14 cellular contexts compared by ENCODE assay signal in the genomic region with DNA sequence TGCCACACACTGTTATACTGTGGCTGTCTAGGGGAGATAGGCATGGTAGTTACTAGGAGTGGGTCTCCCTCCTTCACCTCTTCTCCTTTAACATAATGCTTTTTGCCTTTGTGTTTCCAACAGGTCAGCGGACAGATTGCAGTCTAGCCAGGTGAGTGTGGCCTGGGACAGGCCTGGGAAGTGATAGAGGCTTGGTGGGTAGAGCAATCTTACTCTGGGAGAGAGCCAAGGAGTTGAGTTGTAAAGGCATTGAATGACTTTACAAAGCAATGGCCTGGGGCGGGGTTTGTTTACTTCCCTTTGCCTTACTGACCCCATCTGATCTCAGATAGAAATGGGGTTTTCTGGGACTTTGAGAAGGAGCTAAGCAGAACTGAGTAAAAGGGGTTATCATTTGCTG. TPM values are rescaled to one million over a fixed set of nuclear protein-coding genes. Genes with fewer than 3 reads are reported as not detected.
DNase-seq lines count a peak whose midpoint lies in the region; FAIRE-seq and TF ChIP-seq lines count a peak whose summit lies in the region.
"Had no signal": no experiment of that assay in that cellular context is flagged by ENCODE, and none has a peak within 500 bp of the region (broad histone marks: within the 10 kb centered on the region; RNA-seq: fewer than 3 reads in every experiment).

No MANE protein-coding gene starts in this region.

- peaks cover 60% of the 10 kb centered on the region for H3K4me1 Mint-ChIP-seq in HFFc6 (ENCODE audit: low read depth)
- peaks cover 36% of the 10 kb centered on the region for H3K4me1 Mint-ChIP-seq in activated T-helper 1 cell treated with anti-CD3 and anti-CD28 coated beads, Interleukin-12 subunit alpha, Interleukin-12 subunit beta, Interleukin-2, Interleukin-4 antibody, amounts not matched to agents 30 ng/mL and 10 ng/mL and 1 ng/mL, durations not matched to agents 14 hours and 24 hours and 36 hours (ENCODE audit: low read depth)

- intact Hi-C loops in activated T-helper 1 cell treated with anti-CD3 and anti-CD28 coated beads, Interleukin-12 subunit alpha, Interleukin-12 subunit beta, Interleukin-2, Interleukin-4 antibody, amounts not matched to agents 30 ng/mL and 10 ng/mL and 1 ng/mL, durations not matched to agents 14 hours and 24 hours and 36 hours (cut with micrococcal nuclease) = no loop called here

- FAIRE-seq in keratinocyte (lab: Jason Lieb, UNC) (peak; percentile 77), D721Med (lab: Jason Lieb, UNC) (no peak)
- FAIRE-seq: HTR-8/SVneo had no signal

- no peak for TF ChIP-seq CTCF in AG10803 (conservative IDR thresholded peaks at IDR 0.05; ENCODE audit: low read length)
- TF ChIP-seq CTCF in HFFc6 (IDR thresholded peaks at IDR 0.05) = no peak
- TF ChIP-seq CTCF in keratinocyte (optimal IDR thresholded peaks at IDR 0.05 in 1 of 3, IDR thresholded peaks at IDR 0.05 in 1 of 3, conservative IDR thresholded peaks at IDR 0.05 in 1 of 3; ENCODE audit: extremely low read depth in 1 of 3, insufficient read depth in 2 of 3, low read length in 3 of 3) = no peak
- no peak for TF ChIP-seq CTCF in D721Med (IDR thresholded peaks at IDR 0.05; ENCODE audit: insufficient read depth, missing control alignments)

- DNase-seq in AG10803 (ENCODE audit: low read depth) (peak; percentile 26), HFFc6 (peak; percentile 6), keratinocyte (ENCODE audit: low read depth, low spot score) (no peak), NCI-H2196 (lab: John Stamatoyannopoulos, UW; ENCODE audit: unreplicated experiment) (no peak), NCI-H748 treated with DMSO at 0.1 percent for 48 hours (lab: John Stamatoyannopoulos, UW) (no peak), D721Med (ENCODE audit: insufficient read length, low spot score) (no peak), NCI-H1417 treated with DMSO at 0.1 percent for 48 hours (lab: John Stamatoyannopoulos, UW) (no peak)
- no peak for DNase-seq in activated T-helper 1 cell treated with anti-CD3 and anti-CD28 coated beads, Interleukin-12 subunit alpha, Interleukin-12 subunit beta, Interleukin-2, Interleukin-4 antibody, amounts not matched to agents 30 ng/mL and 10 ng/mL and 1 ng/mL, durations not matched to agents 14 hours and 24 hours and 36 hours (ENCODE audit: low spot score)
- DNase-seq: activated CD4-positive, alpha-beta memory T cell treated with anti-CD3 and anti-CD28 coated beads for 36 hours; activated effector memory CD4-positive, alpha-beta T cell treated with Interleukin-2 at 50 U/mL for 16 hours; SJCRH30; stimulated activated CD4-positive, alpha-beta T cell treated with anti-CD3 and anti-CD28 coated beads, Interleukin-4, amount 100 ng/mL, for 24 hours; upper lobe of right lung had no signal

- dilution Hi-C loops in keratinocyte (cut with MboI; ENCODE audit: extremely low pct_ligation_motif_present, low sequenced_read_pairs) = no loop called here

- H3K4me3 Mint-ChIP-seq in HFFc6 = peak overlapping the region; percentile 35
- H3K4me3 Mint-ChIP-seq in activated T-helper 1 cell treated with anti-CD3 and anti-CD28 coated beads, Interleukin-12 subunit alpha, Interleukin-12 subunit beta, Interleukin-2, Interleukin-4 antibody, amounts not matched to agents 30 ng/mL and 10 ng/mL and 1 ng/mL, durations not matched to agents 14 hours and 24 hours and 36 hours = no peak overlapping the region
- H3K4me3 Mint-ChIP-seq: activated CD4-positive, alpha-beta memory T cell treated with anti-CD3 and anti-CD28 coated beads for 36 hours had no signal

- H4K20me1 ChIP-seq in keratinocyte (ENCODE audit: control insufficient read depth, extremely low read depth, insufficient read depth, low read length) = no peaks in the 10 kb centered on the region

- H3K27me3 Mint-ChIP-seq in HFFc6 (ENCODE audit: insufficient read depth) = peaks cover 3% of the 10 kb centered on the region; the same call in 1 of the 2 replicates
- no peaks in the 10 kb centered on the region for H3K27me3 Mint-ChIP-seq in activated T-helper 1 cell treated with anti-CD3 and anti-CD28 coated beads, Interleukin-12 subunit alpha, Interleukin-12 subunit beta, Interleukin-2, Interleukin-4 antibody, amounts not matched to agents 30 ng/mL and 10 ng/mL and 1 ng/mL, durations not matched to agents 14 hours and 24 hours and 36 hours (ENCODE audit: insufficient read depth)
- H3K27me3 Mint-ChIP-seq: activated CD4-positive, alpha-beta memory T cell treated with anti-CD3 and anti-CD28 coated beads for 36 hours had no signal

- no peak overlapping the region for H2AFZ ChIP-seq in keratinocyte (ENCODE audit: control insufficient read depth, low read length)

- no peaks in the 10 kb centered on the region for H3K27me3 ChIP-seq in keratinocyte (ENCODE audit: control insufficient read depth, extremely low read depth, insufficient read depth, low read length)
- H3K27me3 ChIP-seq: SJCRH30, upper lobe of right lung had no signal

- H3K36me3 Mint-ChIP-seq in HFFc6 (ENCODE audit: low read depth) = peaks cover 38% of the 10 kb centered on the region
- H3K36me3 Mint-ChIP-seq in activated T-helper 1 cell treated with anti-CD3 and anti-CD28 coated beads, Interleukin-12 subunit alpha, Interleukin-12 subunit beta, Interleukin-2, Interleukin-4 antibody, amounts not matched to agents 30 ng/mL and 10 ng/mL and 1 ng/mL, durations not matched to agents 14 hours and 24 hours and 36 hours (ENCODE audit: low read depth) = peaks cover 41% of the 10 kb centered on the region

- no peaks in the 10 kb centered on the region for H3K79me2 ChIP-seq in keratinocyte (ENCODE audit: control insufficient read depth, insufficient read depth, low read length)

- peak overlapping the region; percentile 78 for H3K27ac Mint-ChIP-seq in HFFc6
- H3K27ac Mint-ChIP-seq in activated T-helper 1 cell treated with anti-CD3 and anti-CD28 coated beads, Interleukin-12 subunit alpha, Interleukin-12 subunit beta, Interleukin-2, Interleukin-4 antibody, amounts not matched to agents 30 ng/mL and 10 ng/mL and 1 ng/mL, durations not matched to agents 14 hours and 24 hours and 36 hours = peak overlapping the region; percentile 5
- H3K27ac Mint-ChIP-seq: activated CD4-positive, alpha-beta memory T cell treated with anti-CD3 and anti-CD28 coated beads for 36 hours had no signal

- peak overlapping the region; percentile 65 for H3K4me2 ChIP-seq in keratinocyte (ENCODE audit: control insufficient read depth, extremely low read depth, insufficient read depth, low read depth, low read length)

- H3K9me3 Mint-ChIP-seq in HFFc6 = no peaks in the 10 kb centered on the region
- no peaks in the 10 kb centered on the region for H3K9me3 Mint-ChIP-seq in activated T-helper 1 cell treated with anti-CD3 and anti-CD28 coated beads, Interleukin-12 subunit alpha, Interleukin-12 subunit beta, Interleukin-2, Interleukin-4 antibody, amounts not matched to agents 30 ng/mL and 10 ng/mL and 1 ng/mL, durations not matched to agents 14 hours and 24 hours and 36 hours
- H3K9me3 Mint-ChIP-seq: activated CD4-positive, alpha-beta memory T cell treated with anti-CD3 and anti-CD28 coated beads for 36 hours had no signal

- no peak overlapping the region for H3K9ac ChIP-seq in keratinocyte (ENCODE audit: control insufficient read depth, extremely low read depth, insufficient read depth, low read length)

- H3K36me3 ChIP-seq in keratinocyte (ENCODE audit: control insufficient read depth in 2 of 2, extremely low read depth in 1 of 2, insufficient read depth in 2 of 2, low read length in 2 of 2) = peaks cover 13 to 14% of the 10 kb centered on the region in 2 experiments

- no peaks in the 10 kb centered on the region for H3K9me1 ChIP-seq in keratinocyte (ENCODE audit: control insufficient read depth, extremely low read depth, insufficient read depth, low read length)

- no peaks in the 10 kb centered on the region for H3K9me3 ChIP-seq in keratinocyte (ENCODE audit: control insufficient read depth, low read depth, low read length)
- H3K9me3 ChIP-seq: SJCRH30, upper lobe of right lung had no signal

- H3K4me3 ChIP-seq in AG10803 (ENCODE audit: low read length) (no peak overlapping the region), keratinocyte (ENCODE audit: control insufficient read depth in 2 of 3, extremely low read depth in 1 of 3, insufficient read depth in 2 of 3, low read depth in 1 of 3, low read length in 3 of 3) (no peak overlapping the region)
- H3K4me3 ChIP-seq: SJCRH30, upper lobe of right lung had no signal

- peaks cover 30% of the 10 kb centered on the region for H3K4me1 ChIP-seq in keratinocyte (ENCODE audit: control insufficient read depth, extremely low read depth, insufficient read depth, low read length)
- H3K4me1 ChIP-seq: upper lobe of right lung had no signal

- peak overlapping the region; percentile 47 for H3K27ac ChIP-seq in keratinocyte (ENCODE audit: control insufficient read depth, insufficient read depth, low read length)
- H3K27ac ChIP-seq: SJCRH30, upper lobe of right lung had no signal

RNA-seq across cellular contexts. Expression of a gene that starts 51.0 kb away (rescaled TPM):
- 10 to 100 TPM; 15.1 to 19.6 (median 17.1) TPM for total RNA-seq in HFFc6 (2021; fragmentation: NEBNext Ultra II Directional; extraction: Animal tissue kit (Norgen Biotek cat#: 25700))
- total RNA-seq in activated T-helper 1 cell treated with anti-CD3 and anti-CD28 coated beads, Interleukin-12 subunit alpha, Interleukin-12 subunit beta, Interleukin-2, Interleukin-4 antibody, amounts not matched to agents 30 ng/mL and 10 ng/mL and 1 ng/mL, durations not matched to agents 14 hours and 24 hours and 36 hours = 59.8 and 64.9 TPM in 2 replicates
- 8.2 to 10.5 TPM (median 8.9 TPM) in 3 replicates for polyA plus RNA-seq in keratinocyte
- 2.0 TPM for polyA plus RNA-seq in keratinocyte (2011; ENCODE audit: low read depth)
- 6.3 and 9.3 TPM in 2 replicates for polyA plus RNA-seq in keratinocyte (2011; cell fraction: cytosol; rRNA removed)
- polyA plus RNA-seq in keratinocyte (2011; cell fraction: nucleus; rRNA removed) = 12.2 and 13.0 TPM in 2 replicates
- 3.1 and 11.8 TPM in 2 replicates for polyA plus RNA-seq in keratinocyte (2012; ENCODE audit: low replicate concordance)
- polyA minus RNA-seq in keratinocyte = 14.6 to 17.9 TPM (median 14.9 TPM) in 3 replicates
- 9.4 TPM for polyA minus RNA-seq in keratinocyte (2011; cell fraction: cytosol; rRNA and poly(A)+ RNA removed)
- 7.8 and 9.0 TPM in 2 replicates for polyA minus RNA-seq in keratinocyte (2011; cell fraction: nucleus; rRNA and poly(A)+ RNA removed)

Comparison
In these comparisons a context has a peak if more than half of its experiments do, and no peak if none do; other contexts are left out.
1. DNase-seq: peak in AG10803 (single experiment) and HFFc6 (single experiment); none in activated T-helper 1 cell treated with anti-CD3 and anti-CD28 coated beads, Interleukin-12 subunit alpha, Interleukin-12 subunit beta, Interleukin-2, Interleukin-4 antibody, amounts not matched to agents 30 ng/mL and 10 ng/mL and 1 ng/mL, durations not matched to agents 14 hours and 24 hours and 36 hours (single experiment), keratinocyte (single experiment), NCI-H2196 (single experiment), NCI-H748 treated with DMSO at 0.1 percent for 48 hours (single experiment), D721Med (single experiment) and NCI-H1417 treated with DMSO at 0.1 percent for 48 hours (single experiment).